8 cellular contexts compared by ENCODE assay signal in the genomic region with DNA sequence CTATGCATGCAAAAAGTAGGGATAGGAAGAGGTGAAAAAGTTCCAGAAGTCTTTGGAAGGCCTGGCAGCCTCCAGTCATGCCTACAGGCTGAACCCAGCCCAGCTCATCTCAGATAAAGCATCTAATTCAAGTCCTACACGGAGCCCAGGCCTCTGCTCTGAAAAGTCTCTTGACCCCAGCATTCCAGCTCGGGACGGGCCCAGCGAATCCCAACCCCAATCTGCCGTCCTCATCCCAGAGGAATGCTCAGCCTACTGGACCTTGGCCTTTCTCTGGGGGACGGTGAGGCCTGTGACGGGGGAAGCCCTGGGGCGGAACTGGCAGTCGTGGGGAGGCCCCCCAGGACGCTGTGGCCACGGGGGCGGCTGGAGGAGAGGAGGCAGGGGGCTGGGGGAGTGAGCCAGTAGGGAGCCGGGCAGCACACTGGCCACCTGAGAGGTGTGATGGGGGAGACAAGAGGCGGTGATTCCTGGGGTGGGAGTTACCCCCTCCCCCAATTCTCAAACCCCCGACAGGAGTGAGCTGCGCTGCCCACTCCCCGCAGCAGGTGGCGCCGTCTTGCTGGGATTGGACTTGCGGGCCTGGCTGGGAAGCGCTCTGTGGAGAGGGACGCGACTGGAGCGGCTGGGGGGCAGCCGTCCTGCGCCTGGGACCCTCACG.
A peak's percentile ranks its signal among the peaks of the same experiment; 100 is the strongest.
DNase-seq lines count a peak whose midpoint lies in the region; ATAC-seq and TF ChIP-seq lines count a peak whose summit lies in the region.

No MANE protein-coding gene starts in this region.

- H3K9ac ChIP-seq in trophoblast cell (ENCODE audit: low read length): no peak overlapping the region

- CTCF ChIA-PET in AG04449 (lab: Yijun Ruan, JAX) (interaction anchor here (0.6 to 13.2 kb wide), 36 partner anchors 10 to 602 kb away, joined by 3 to 248 read pairs (median 4); partner anchors contain the start of gene ZFP36L2), RWPE1 (lab: Yijun Ruan, JAX) (interaction anchor here (0.6 to 1.9 kb wide), 25 partner anchors 10 to 567 kb away, joined by 3 to 29 read pairs (median 3); partner anchors contain the start of gene ZFP36L2)

- H3K23ac ChIP-seq in trophoblast cell (ENCODE audit: low read length): no peak overlapping the region

- H4K8ac ChIP-seq in trophoblast cell (ENCODE audit: low read depth, low read length): peak overlapping the region; percentile 57

- H4K12ac ChIP-seq in trophoblast cell (ENCODE audit: low read depth, low read length): peak overlapping the region; percentile 3

- POLR2A ChIA-PET in AG04449 (lab: Yijun Ruan, JAX) (interaction anchor here (1.2 to 2.5 kb wide), 3 partner anchors 246 to 252 kb away, joined by 5 to 12 read pairs (median 9); partner anchors contain the start of gene ZFP36L2), RWPE1 (lab: Yijun Ruan, JAX; ENCODE audit: low non-redundant PET) (no interaction called here)

- no peak overlapping the region for H3K18ac ChIP-seq in trophoblast cell (ENCODE audit: low read length)

- H3K36me3 Mint-ChIP-seq in type B pancreatic cell: no peaks in the 10 kb centered on the region

- H2AK5ac ChIP-seq in trophoblast cell (ENCODE audit: low read length): peak overlapping the region; percentile 25

- TF ChIP-seq CTCF in AG04449 (IDR thresholded peaks at IDR 0.05; ENCODE audit: insufficient read depth, low read length, missing control alignments) (peak; percentile 99), RWPE1 (conservative IDR thresholded peaks at IDR 0.05; ENCODE audit: low read depth) (peak; percentile 88), cardiac muscle cell (IDR thresholded peaks at IDR 0.05; ENCODE audit: low read depth, low read length) (peak; percentile 86), type B pancreatic cell (conservative IDR thresholded peaks at IDR 0.05) (peak; percentile 93)

- peak overlapping the region; percentile 59 for H3K4me2 ChIP-seq in trophoblast cell (ENCODE audit: low read length)

- peak overlapping the region; percentile 69 for H2BK12ac ChIP-seq in trophoblast cell (ENCODE audit: low read length)

- WGBS in trophoblast cell (ENCODE audit: extremely low coverage, insufficient coverage, insufficient read length): no CpG with 5 or more reads among the region's 27 CpGs

- H3K4me3 ChIP-seq in AG04449 (ENCODE audit: low read depth, low read length) (peak overlapping the region; percentile 48), cardiac muscle cell (no peak overlapping the region), trophoblast cell (ENCODE audit: low read depth, low read length) (no peak overlapping the region)

- H3K14ac ChIP-seq in trophoblast cell (ENCODE audit: low read length): peak overlapping the region; percentile 46

- peak overlapping the region; percentile 40 for H2AFZ ChIP-seq in trophoblast cell (ENCODE audit: insufficient read depth, low read length, poor library complexity)

- H2BK120ac ChIP-seq in trophoblast cell (ENCODE audit: insufficient read depth, low read length, poor library complexity): peak overlapping the region; percentile 77

- H3K36me3 ChIP-seq in cardiac muscle cell: no peaks in the 10 kb centered on the region
- H3K36me3 ChIP-seq in trophoblast cell (ENCODE audit: control insufficient read depth in 1 of 2, insufficient read depth in 2 of 2, low read length in 2 of 2): no peaks in the 10 kb centered on the region

- H3K27ac ChIP-seq in RWPE1 (peak overlapping the region; percentile 81), cardiac muscle cell (no peak overlapping the region), trophoblast cell (ENCODE audit: low read depth, low read length) (peak overlapping the region; percentile 24)

- peak overlapping the region; percentile 28 for H2BK5ac ChIP-seq in trophoblast cell (ENCODE audit: low read depth, low read length, poor library complexity)

- peak overlapping the region; percentile 17 for H3K4ac ChIP-seq in trophoblast cell (ENCODE audit: low read depth, low read length)

- no peaks in the 10 kb centered on the region for H3K27me3 Mint-ChIP-seq in type B pancreatic cell

- peaks cover 49% of the 10 kb centered on the region for H3K4me1 Mint-ChIP-seq in type B pancreatic cell (ENCODE audit: unreplicated experiment)

- H3K4me1 ChIP-seq in cardiac muscle cell (ENCODE audit: low read depth) (peaks cover 4% of the 10 kb centered on the region), trophoblast cell (ENCODE audit: control insufficient read depth in 1 of 2, insufficient read depth in 2 of 2, low read length in 2 of 2) (peaks cover 16 to 21% of the 10 kb centered on the region in 2 experiments)

- peak overlapping the region; percentile 76 for H4K91ac ChIP-seq in trophoblast cell (ENCODE audit: low read depth, low read length)

- ATAC-seq in GM21528 (IDR thresholded peaks at IDR 0.05; ENCODE audit: low FRiP score, unreplicated experiment): no peak

- H3K9me3 ChIP-seq in cardiac muscle cell (ENCODE audit: low read depth) (no peaks in the 10 kb centered on the region), trophoblast cell (ENCODE audit: insufficient read depth, low read depth, low read length) (no peaks in the 10 kb centered on the region)

- H3K79me2 ChIP-seq in trophoblast cell (ENCODE audit: control insufficient read depth, insufficient read depth, low read length, poor library complexity): no peaks in the 10 kb centered on the region

- H3K9me3 Mint-ChIP-seq in type B pancreatic cell: peaks cover 5% of the 10 kb centered on the region

- DNase-seq in AG04449 (ENCODE audit: low read depth, low spot score): no peak
- DNase-seq in H4 (ENCODE audit: low spot score): peak; percentile 51
- DNase-seq in RWPE1 (ENCODE audit: low spot score): peak; percentile 55
- DNase-seq in activated naive CD8-positive, alpha-beta T cell treated with anti-CD3 and anti-CD28 coated beads, Interleukin-2, amount 50 U/mL, for 16 hours (ENCODE audit: low read depth, low spot score): peak; percentile 12
- peak; percentile 73 to 81 for DNase-seq in cardiac muscle cell (ENCODE audit: low read depth in 1 of 2, low spot score in 1 of 2)
- peak; percentile 16 to 51 for DNase-seq in trophoblast cell
- peak; percentile 84 for DNase-seq in type B pancreatic cell (ENCODE audit: extremely low spot score, unreplicated experiment)

- peak overlapping the region; percentile 35 for H3K4me3 Mint-ChIP-seq in type B pancreatic cell

- peaks cover 7% of the 10 kb centered on the region for H3K79me1 ChIP-seq in trophoblast cell (ENCODE audit: low read length)

- H3K27ac Mint-ChIP-seq in type B pancreatic cell: peak overlapping the region; percentile 44

- H3K27me3 ChIP-seq in cardiac muscle cell: no peaks in the 10 kb centered on the region
- no peaks in the 10 kb centered on the region for H3K27me3 ChIP-seq in trophoblast cell (ENCODE audit: insufficient read depth, low read length)
